ENCODE assay signal across 8 cellular contexts in genomic region chr9:135960328-135961276, GRCh38. TPM values are rescaled to one million over a fixed set of nuclear protein-coding genes. Genes with fewer than 3 reads are reported as not detected.
DNase-seq lines count a peak whose midpoint lies in the region; ATAC-seq and TF ChIP-seq lines count a peak whose summit lies in the region.

No MANE protein-coding gene starts in this region.

- H3K27ac Mint-ChIP-seq in chondrocyte (ENCODE audit: unreplicated experiment), result peak overlapping the region; percentile 91
- peak overlapping the region; percentile 76 for H3K27ac Mint-ChIP-seq in type B pancreatic cell

- DNase-seq in GM12864 (ENCODE audit: low read depth) (no peak), HAP-1 (ENCODE audit: low spot score in 2 of 2) (peak in 1 of 2 experiments; percentile 43), NOMO-1 treated with dmso at 0.1 percent for 144 hours (lab: John Stamatoyannopoulos, UW; ENCODE audit: unreplicated experiment) (peak; percentile 43), chondrocyte (ENCODE audit: low spot score) (no peak), lung (ENCODE audit: low spot score) (no peak), type B pancreatic cell (ENCODE audit: extremely low spot score, unreplicated experiment) (no peak), NCI-H446 (lab: John Stamatoyannopoulos, UW) (no peak), pons (ENCODE audit: low spot score) (no peak)

- no peak for TF ChIP-seq CTCF in GM12864 (IDR thresholded peaks at IDR 0.05; ENCODE audit: low read depth, low read length, missing control alignments)
- no peak for TF ChIP-seq CTCF in chondrocyte (IDR thresholded peaks at IDR 0.05)
- TF ChIP-seq CTCF in lung (IDR thresholded peaks at IDR 0.05; ENCODE audit: control extremely low read depth, extremely low read depth), result no peak
- TF ChIP-seq CTCF in type B pancreatic cell (conservative IDR thresholded peaks at IDR 0.05), result no peak

- peak overlapping the region; percentile 92 for H3K4me3 ChIP-seq in GM12864 (ENCODE audit: low read depth, low read length)
- H3K4me3 ChIP-seq in HAP-1, result peak overlapping the region; percentile 88
- H3K4me3 ChIP-seq in lung, result peak overlapping the region; percentile 75

- no peaks in the 10 kb centered on the region for H3K27me3 ChIP-seq in HAP-1 (ENCODE audit: low read depth)
- H3K27me3 ChIP-seq in lung (ENCODE audit: control insufficient read depth, insufficient read depth), result no peaks in the 10 kb centered on the region

- H3K36me3 Mint-ChIP-seq in chondrocyte (ENCODE audit: low read depth) (no peaks in the 10 kb centered on the region), type B pancreatic cell (no peaks in the 10 kb centered on the region)

- no peak for ATAC-seq in lung (ENCODE audit: insufficient read depth, low FRiP score)

- H3K36me3 ChIP-seq in HAP-1 (replicated peaks), result no peaks in the 10 kb centered on the region; the same call in none of the 2 replicates
- H3K36me3 ChIP-seq in lung (ENCODE audit: control insufficient read depth in 2 of 2, insufficient read depth in 2 of 2, low read length in 2 of 2), result peaks cover 0 to 2% of the 10 kb centered on the region in 2 donors

- in situ Hi-C loops in HAP-1 (cut with MboI; ENCODE audit: low sequenced_read_pairs), result loop anchor here (5.0 kb wide), 1 partner anchor 152 kb away; no protein-coding TSS in a partner anchor

- H3K27me3 Mint-ChIP-seq in chondrocyte (ENCODE audit: low read depth) (no peaks in the 10 kb centered on the region), type B pancreatic cell (no peaks in the 10 kb centered on the region)

- peaks cover 22% of the 10 kb centered on the region for H3K4me1 Mint-ChIP-seq in chondrocyte (ENCODE audit: low read depth)
- peaks cover 28% of the 10 kb centered on the region for H3K4me1 Mint-ChIP-seq in type B pancreatic cell (ENCODE audit: unreplicated experiment)

- WGBS in lung, 2 donors, result 2% methylated on average over 59 to 77 of the region's 77 CpGs

- H3K27ac ChIP-seq in lung (ENCODE audit: low read depth in 1 of 2, low read length in 1 of 2), result peak overlapping the region; percentile 82 to 93

- H3K9me3 Mint-ChIP-seq in chondrocyte (ENCODE audit: low read depth), result no peaks in the 10 kb centered on the region
- no peaks in the 10 kb centered on the region for H3K9me3 Mint-ChIP-seq in type B pancreatic cell

- H3K4me1 ChIP-seq in HAP-1 (peaks cover 6% of the 10 kb centered on the region; the same call in 1 of the 2 replicates), lung (ENCODE audit: control insufficient read depth in 2 of 2, insufficient read depth in 2 of 2, low read length in 2 of 2) (peaks cover 0 to 5% of the 10 kb centered on the region in 2 donors)

- peak overlapping the region; percentile 90 for H3K4me3 Mint-ChIP-seq in chondrocyte (ENCODE audit: unreplicated experiment)
- peak overlapping the region; percentile 90 for H3K4me3 Mint-ChIP-seq in type B pancreatic cell

- H3K9me3 ChIP-seq in HAP-1 (no peaks in the 10 kb centered on the region), lung (ENCODE audit: control insufficient read depth in 2 of 2, insufficient read depth in 1 of 2, low read length in 1 of 2) (no peaks in the 10 kb centered on the region)

RNA-seq across cellular contexts. Expression of gene UBAC1, which starts 0.6 kb away (rescaled TPM):
- total RNA-seq in chondrocyte, result 33.2 to 36.0 TPM (median 33.5 TPM) in 3 replicates
- total RNA-seq in lung, result 10 to 100 TPM; 39.2 to 49.5 TPM
- polyA plus RNA-seq in lung, result 10 to 100 TPM; 37.8 to 40.1 TPM
- total RNA-seq in type B pancreatic cell (ENCODE audit: low replicate concordance), result 34.5 and 45.2 TPM in 2 replicates

RNA-seq across cellular contexts. Expression of gene CAMSAP1, which starts 53.3 kb away (rescaled TPM):
- total RNA-seq in chondrocyte (27.1 to 35.5 TPM (median 27.7 TPM) in 3 replicates), lung (10 to 100 TPM; 21.1 to 29.8 TPM), type B pancreatic cell (ENCODE audit: low replicate concordance) (33.9 and 58.2 TPM in 2 replicates)
- 1 to 10 TPM; 5.0 to 9.1 TPM for polyA plus RNA-seq in lung
